ENCODE assay signal across 16 cellular contexts in the genomic region with DNA sequence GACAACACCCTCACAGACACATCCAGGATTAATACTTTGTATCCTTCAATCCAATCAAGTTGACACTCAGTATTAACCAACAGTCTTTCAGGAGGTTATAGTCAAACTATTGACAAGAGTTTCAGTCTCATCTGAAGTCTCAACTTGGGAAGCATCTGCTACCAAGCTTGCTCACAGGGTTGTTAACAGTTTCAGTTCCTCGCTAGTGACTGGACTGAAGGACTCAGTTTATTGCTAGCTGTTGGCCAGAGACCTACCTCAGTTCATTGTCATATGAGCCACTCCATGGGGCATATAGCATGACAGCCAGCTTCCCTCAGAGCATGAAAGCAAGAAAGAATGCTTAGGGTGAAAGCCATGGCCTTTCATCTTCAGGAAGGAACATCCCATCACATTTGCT.
DNase-seq lines count a peak whose midpoint lies in the region; ATAC-seq and TF ChIP-seq lines count a peak whose summit lies in the region.
"Had no signal": no experiment of that assay in that cellular context is flagged by ENCODE, and none has a peak within 500 bp of the region (broad histone marks: within the 10 kb centered on the region; RNA-seq: fewer than 3 reads in every experiment).

No MANE protein-coding gene starts in this region.

- H3K36me3 ChIP-seq in sigmoid colon, result no peaks in the 10 kb centered on the region
- H3K36me3 ChIP-seq: SJSA1 had no signal

- ATAC-seq in GM18867 (IDR thresholded peaks at IDR 0.05; ENCODE audit: unreplicated experiment) (peak; percentile 65), HG02623 (IDR thresholded peaks at IDR 0.05; ENCODE audit: unreplicated experiment) (peak; percentile 45)
- ATAC-seq: HCT116 had no signal

- TF ChIP-seq POLR2A in sigmoid colon (IDR thresholded peaks at IDR 0.05), result no peak

- no peak overlapping the region for H3K4me3 ChIP-seq in GM12865 (ENCODE audit: low read depth, low read length)
- no peak overlapping the region for H3K4me3 ChIP-seq in sigmoid colon
- H3K4me3 ChIP-seq: SJSA1 had no signal

- H3K27me3 ChIP-seq in sigmoid colon, result no peaks in the 10 kb centered on the region
- H3K27me3 ChIP-seq: SJSA1 had no signal

- no peak overlapping the region for H3K27ac ChIP-seq in sigmoid colon
- H3K27ac ChIP-seq: RWPE1, SJSA1 had no signal

- WGBS in sigmoid colon, 2 donors, result 92 to 93% methylated on average over 1 of the region's 1 CpG

- DNase-seq in GM12865 (ENCODE audit: low read depth), result peak; percentile 33
- DNase-seq in NAMALWA (ENCODE audit: low spot score), result peak; percentile 20
- no peak for DNase-seq in stimulated activated CD4-positive, alpha-beta T cell treated with anti-CD3 and anti-CD28 coated beads, Interleukin-15, amount 100 ng/mL, for 24 hours
- DNase-seq in SKM-1 (lab: John Stamatoyannopoulos, UW; ENCODE audit: unreplicated experiment), result no peak
- DNase-seq in dedifferentiated amniotic fluid mesenchymal stem cell (ENCODE audit: extremely low spot score), result no peak
- no peak for DNase-seq in sigmoid colon
- DNase-seq: Caco-2, NCI-H2107, NCI-H226, NCI-H526, T1000 had no signal

- intact Hi-C loops in sigmoid colon (cut with DNase I), result no loop called here

- TF ChIP-seq CTCF in GM12865 (IDR thresholded peaks at IDR 0.05; ENCODE audit: insufficient read depth, low read depth, low read length, missing control alignments) (no peak), sigmoid colon (IDR thresholded peaks at IDR 0.05) (no peak)

- no peak for TF ChIP-seq EP300 in sigmoid colon (IDR thresholded peaks at IDR 0.05)

- peaks cover 0 to 4% (median under 1%) of the 10 kb centered on the region in 4 donors for H3K4me1 ChIP-seq in sigmoid colon
- H3K4me1 ChIP-seq: Caco-2, SJSA1 had no signal

- H3K9me3 ChIP-seq in sigmoid colon, result no peaks in the 10 kb centered on the region
- H3K9me3 ChIP-seq: Caco-2, SJSA1 had no signal

Comparison
In these comparisons a context has a peak if more than half of its experiments do, and no peak if none do; other contexts are left out.
1. DNase-seq: peak in GM12865 (single experiment) and NAMALWA (single experiment); none in stimulated activated CD4-positive, alpha-beta T cell treated with anti-CD3 and anti-CD28 coated beads, Interleukin-15, amount 100 ng/mL, for 24 hours (single experiment), SKM-1 (single experiment), dedifferentiated amniotic fluid mesenchymal stem cell (single experiment) and sigmoid colon (single experiment).